Comparison of ENCODE assay signal across 9 cellular contexts in the genomic region with DNA sequence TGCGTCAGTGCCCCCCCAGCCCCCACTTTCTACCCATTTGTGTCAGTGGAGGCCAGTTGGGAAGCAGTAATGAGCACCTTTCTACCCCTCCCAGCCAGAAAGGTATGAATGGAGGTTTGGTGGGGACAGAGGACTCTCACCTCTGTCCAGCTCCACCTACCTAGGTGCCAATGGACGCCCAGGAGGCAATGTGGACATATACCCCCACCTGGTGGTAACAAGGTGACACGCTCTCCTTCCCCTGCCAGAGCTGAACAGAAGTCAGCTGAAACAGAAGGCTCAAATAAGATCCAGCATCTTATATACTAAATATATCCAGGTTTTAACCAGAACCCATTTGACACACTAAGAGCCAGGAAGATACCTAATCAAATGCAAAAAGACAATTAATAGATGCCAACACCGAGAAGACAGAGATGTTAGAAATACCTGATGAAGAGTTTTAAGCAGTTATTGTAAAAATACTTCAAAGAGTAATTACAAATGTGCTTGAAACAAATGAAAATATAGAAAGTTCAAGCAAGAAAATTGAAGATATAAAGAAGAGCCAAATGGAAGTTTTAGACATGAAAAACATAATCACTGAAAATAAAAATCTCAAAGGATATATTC. TPM values are rescaled to one million over a fixed set of nuclear protein-coding genes. Genes with fewer than 3 reads are reported as not detected.
DNase-seq lines count a peak whose midpoint lies in the region; ATAC-seq, FAIRE-seq and TF ChIP-seq lines count a peak whose summit lies in the region.
"Had no signal": no experiment of that assay in that cellular context is flagged by ENCODE, and none has a peak within 500 bp of the region (broad histone marks: within the 10 kb centered on the region; RNA-seq: fewer than 3 reads in every experiment).

No MANE protein-coding gene starts in this region.

- H3K4me3 ChIP-seq in RWPE2 (ENCODE audit: severe bottlenecking) (no peak overlapping the region), keratinocyte (ENCODE audit: control insufficient read depth in 2 of 3, extremely low read depth in 1 of 3, insufficient read depth in 2 of 3, low read depth in 1 of 3, low read length in 3 of 3) (no peak overlapping the region), ascending aorta (no peak overlapping the region)

- TF ChIP-seq POLR2A in H54 (IDR thresholded peaks at IDR 0.05; ENCODE audit: low read depth, low read length), result no peak

- no peak overlapping the region for H3K27ac ChIP-seq in RWPE2 (ENCODE audit: poor library complexity, severe bottlenecking)
- H3K27ac ChIP-seq in keratinocyte (ENCODE audit: control insufficient read depth, insufficient read depth, low read length), result no peak overlapping the region
- H3K27ac ChIP-seq in ascending aorta, result no peak overlapping the region

- H3K36me3 ChIP-seq in RWPE2 (ENCODE audit: low read depth), result no peaks in the 10 kb centered on the region
- H3K36me3 ChIP-seq in keratinocyte (ENCODE audit: control insufficient read depth in 2 of 2, extremely low read depth in 1 of 2, insufficient read depth in 2 of 2, low read length in 2 of 2), result no peaks in the 10 kb centered on the region
- H3K36me3 ChIP-seq in ascending aorta, result no peaks in the 10 kb centered on the region

- no peak overlapping the region for H2AFZ ChIP-seq in keratinocyte (ENCODE audit: control insufficient read depth, low read length)

- H3K4me1 ChIP-seq in RWPE2 (ENCODE audit: insufficient read depth, poor library complexity, severe bottlenecking), result no peaks in the 10 kb centered on the region
- H3K4me1 ChIP-seq in keratinocyte (ENCODE audit: control insufficient read depth, extremely low read depth, insufficient read depth, low read length), result no peaks in the 10 kb centered on the region
- no peaks in the 10 kb centered on the region for H3K4me1 ChIP-seq in ascending aorta

- H4K20me1 ChIP-seq in keratinocyte (ENCODE audit: control insufficient read depth, extremely low read depth, insufficient read depth, low read length), result no peaks in the 10 kb centered on the region

- H3K27me3 ChIP-seq in RWPE2 (ENCODE audit: insufficient read depth, poor library complexity, severe bottlenecking), result peaks cover 21% of the 10 kb centered on the region
- H3K27me3 ChIP-seq in keratinocyte (ENCODE audit: control insufficient read depth, extremely low read depth, insufficient read depth, low read length), result peaks cover 3% of the 10 kb centered on the region
- no peaks in the 10 kb centered on the region for H3K27me3 ChIP-seq in ascending aorta

- H3K79me2 ChIP-seq in keratinocyte (ENCODE audit: control insufficient read depth, insufficient read depth, low read length), result no peaks in the 10 kb centered on the region

- dilution Hi-C loops in keratinocyte (cut with MboI; ENCODE audit: extremely low pct_ligation_motif_present, low sequenced_read_pairs), result no loop called here

- H3K9me1 ChIP-seq in keratinocyte (ENCODE audit: control insufficient read depth, extremely low read depth, insufficient read depth, low read length), result no peaks in the 10 kb centered on the region

- peak; percentile 30 for DNase-seq in DMS114 treated with DMSO at 0.1 percent for 48 hours (lab: John Stamatoyannopoulos, UW; ENCODE audit: unreplicated experiment)
- DNase-seq in H54 (ENCODE audit: insufficient read length, low spot score), result peak; percentile 31
- DNase-seq in RWPE2 (ENCODE audit: low spot score), result no peak
- peak; percentile 13 for DNase-seq in keratinocyte (ENCODE audit: low read depth, low spot score)
- no peak for DNase-seq in ascending aorta (ENCODE audit: low spot score in 2 of 2)
- DNase-seq in activated T-cell treated with anti-CD3 and anti-CD28 coated beads, Interleukin-2, amount 50 U/mL, for 48 hours, result no peak
- no peak for DNase-seq in COR-L47 (lab: John Stamatoyannopoulos, UW)

- H3K9ac ChIP-seq in keratinocyte (ENCODE audit: control insufficient read depth, extremely low read depth, insufficient read depth, low read length), result no peak overlapping the region

- ATAC-seq in RWPE2 (ENCODE audit: low read depth) (peak; percentile 88), HG03025 (IDR thresholded peaks at IDR 0.05; ENCODE audit: low FRiP score, unreplicated experiment) (no peak)

- no peak overlapping the region for H3K4me2 ChIP-seq in keratinocyte (ENCODE audit: control insufficient read depth, extremely low read depth, insufficient read depth, low read depth, low read length)

- intact Hi-C loops in ascending aorta (cut with DNase I), result no loop called here

- H3K9me3 ChIP-seq in RWPE2 (ENCODE audit: severe bottlenecking) (no peaks in the 10 kb centered on the region), keratinocyte (ENCODE audit: control insufficient read depth, low read depth, low read length) (no peaks in the 10 kb centered on the region), ascending aorta (no peaks in the 10 kb centered on the region)

- TF ChIP-seq CTCF in RWPE2 (IDR thresholded peaks at IDR 0.05; ENCODE audit: poor library complexity, severe bottlenecking) (peak; percentile 83), keratinocyte (optimal IDR thresholded peaks at IDR 0.05 in 1 of 3, IDR thresholded peaks at IDR 0.05 in 1 of 3, conservative IDR thresholded peaks at IDR 0.05 in 1 of 3; ENCODE audit: extremely low read depth in 1 of 3, insufficient read depth in 2 of 3, low read length in 3 of 3) (peak; percentile 80 to 97 (median 87)), ascending aorta (IDR thresholded peaks at IDR 0.05) (peak in 1 of 3 experiments; percentile 19)

- FAIRE-seq in H54 (lab: Jason Lieb, UNC), result peak; percentile 66
- peak; percentile 74 for FAIRE-seq in keratinocyte (lab: Jason Lieb, UNC)
- FAIRE-seq: endothelial cell of umbilical vein had no signal

RNA-seq across cellular contexts. Expression of a gene that starts 18.4 kb away (rescaled TPM):
- polyA plus RNA-seq in keratinocyte, result not detected in 3 replicates
- polyA plus RNA-seq in keratinocyte (2011; ENCODE audit: low read depth), result not detected
- not detected in 2 replicates for polyA plus RNA-seq in keratinocyte (2011; cell fraction: cytosol; rRNA removed)
- not detected in 2 replicates for polyA plus RNA-seq in keratinocyte (2011; cell fraction: nucleus; rRNA removed)
- not detected in 2 replicates for polyA plus RNA-seq in keratinocyte (2012; ENCODE audit: low replicate concordance)
- polyA minus RNA-seq in keratinocyte, result not detected in 3 replicates
- polyA minus RNA-seq in keratinocyte (2011; cell fraction: cytosol; rRNA and poly(A)+ RNA removed), result not detected
- polyA minus RNA-seq in keratinocyte (2011; cell fraction: nucleus; rRNA and poly(A)+ RNA removed), result not detected in 2 replicates
- total RNA-seq in ascending aorta, result not detected
- total RNA-seq: endothelial cell of umbilical vein had no signal
- polyA plus RNA-seq: endothelial cell of umbilical vein had no signal

Comparison
In these comparisons a context has a peak if more than half of its experiments do, and no peak if none do; other contexts are left out.
1. DNase-seq: peak in DMS114 treated with DMSO at 0.1 percent for 48 hours (single experiment), H54 (single experiment) and keratinocyte (single experiment); none in RWPE2 (single experiment), ascending aorta (0 of 2), activated T-cell treated with anti-CD3 and anti-CD28 coated beads, Interleukin-2, amount 50 U/mL, for 48 hours (0 of 2) and COR-L47 (single experiment).